Comparison of ENCODE assay signal across 9 cellular contexts in genomic region chr13:24161980-24162517, GRCh38. TPM values are rescaled to one million over a fixed set of nuclear protein-coding genes. Genes with fewer than 3 reads are reported as not detected.
DNase-seq lines count a peak whose midpoint lies in the region; ATAC-seq and TF ChIP-seq lines count a peak whose summit lies in the region.
"Had no signal": no experiment of that assay in that cellular context is flagged by ENCODE, and none has a peak within 500 bp of the region (broad histone marks: within the 10 kb centered on the region; RNA-seq: fewer than 3 reads in every experiment).

No MANE protein-coding gene starts in this region.

- H3K36me3 Mint-ChIP-seq in naive B cell, result no peaks in the 10 kb centered on the region

- DNase-seq in AG04449 (ENCODE audit: low read depth, low spot score), result no peak
- peak; percentile 90 for DNase-seq in HT-29 (ENCODE audit: low spot score)
- DNase-seq in coronary artery (ENCODE audit: low spot score), result no peak
- DNase-seq in naive B cell, result no peak
- DNase-seq in DMS114 treated with DMSO at 0.1 percent for 48 hours (lab: John Stamatoyannopoulos, UW; ENCODE audit: unreplicated experiment), result no peak
- DNase-seq: effector CD8-positive, alpha-beta T cell had no signal

- peak overlapping the region in 1 of 6 donors; percentile 71 for H3K27ac Mint-ChIP-seq in naive B cell

- CTCF ChIA-PET in AG04449 (lab: Yijun Ruan, JAX), result interaction anchor here (1.0 to 2.0 kb wide), 5 partner anchors 12 to 80 kb away, joined by 3 to 9 read pairs (median 3); no protein-coding TSS in a partner anchor

- H3K9me3 Mint-ChIP-seq in naive B cell, result no peaks in the 10 kb centered on the region

- H3K27me3 Mint-ChIP-seq in naive B cell, result peaks cover 23 to 44% (median 30%) of the 10 kb centered on the region in 3 donors

- peak overlapping the region; percentile 70 to 92 (median 84) for H3K4me3 Mint-ChIP-seq in naive B cell

- H3K4me3 ChIP-seq in AG04449 (ENCODE audit: low read depth, low read length), result peak overlapping the region; percentile 81
- peak overlapping the region; percentile 86 for H3K4me3 ChIP-seq in coronary artery

- peaks cover 10 to 23% (median 20%) of the 10 kb centered on the region in 3 donors for H3K4me1 Mint-ChIP-seq in naive B cell

- peak overlapping the region in 1 of 2 donors; percentile 76 for H3K27ac ChIP-seq in coronary artery

- POLR2A ChIA-PET in AG04449 (lab: Yijun Ruan, JAX), result no interaction called here

- no peak for ATAC-seq in naive B cell (ENCODE audit: low read depth in 2 of 2)
- ATAC-seq in GM21825 (IDR thresholded peaks at IDR 0.05; ENCODE audit: unreplicated experiment), result no peak
- ATAC-seq in HG03342 (IDR thresholded peaks at IDR 0.05; ENCODE audit: unreplicated experiment), result no peak
- no peak for ATAC-seq in HG03460 (IDR thresholded peaks at IDR 0.05; ENCODE audit: unreplicated experiment)

- no peak for TF ChIP-seq CTCF in AG04449 (IDR thresholded peaks at IDR 0.05; ENCODE audit: insufficient read depth, low read length, missing control alignments)
- no peak for TF ChIP-seq CTCF in coronary artery (IDR thresholded peaks at IDR 0.05)

RNA-seq across cellular contexts. Expression of gene SPATA13, which starts 1.5 kb away (rescaled TPM):
- total RNA-seq in HT-29 (2014; rRNA removed; shearing (Covaris generic)), result 52.5 and 71.1 TPM in 2 replicates
- 1 to 10 TPM in 5 of 6 donors, not detected in 1; 2.2 to 8.3 (median 5.3) TPM for polyA plus RNA-seq in naive B cell (ENCODE audit: low read depth in 6 of 6)
